Comparison of ENCODE assay signal across 16 cellular contexts in genomic region chr2:65491381-65491903, GRCh38. TPM values are rescaled to one million over a fixed set of nuclear protein-coding genes. Genes with fewer than 3 reads are reported as not detected.
DNase-seq lines count a peak whose midpoint lies in the region; ATAC-seq and TF ChIP-seq lines count a peak whose summit lies in the region.
"Had no signal": no experiment of that assay in that cellular context is flagged by ENCODE, and none has a peak within 500 bp of the region (broad histone marks: within the 10 kb centered on the region; RNA-seq: fewer than 3 reads in every experiment).

No MANE protein-coding gene starts in this region.

- H4K20me1 ChIP-seq in fibroblast of lung (ENCODE audit: control insufficient read depth, extremely low read depth, insufficient read depth, low read length) = no peaks in the 10 kb centered on the region

- ATAC-seq in SK-N-SH treated with all-trans-retinoic acid at 6 μM for 48 hours (peak; percentile 65), HG03571 (IDR thresholded peaks at IDR 0.05; ENCODE audit: unreplicated experiment) (no peak)
- ATAC-seq: activated T-cell treated with anti-CD3 and anti-CD28 coated beads, Interleukin-2, amount 50 U/mL, for 72 hours; natural killer cell; T-helper 17 cell had no signal

- no peak overlapping the region for H3K4me3 ChIP-seq in HFF-Myc (replicated peaks; ENCODE audit: low read depth, low read length)
- H3K4me3 ChIP-seq in fibroblast of lung (replicated peaks in 1 of 4; ENCODE audit: control extremely low read depth in 1 of 4, insufficient read depth in 1 of 4, low read depth in 3 of 4, low read length in 4 of 4) = no peak overlapping the region
- no peak overlapping the region for H3K4me3 ChIP-seq in testis
- H3K4me3 ChIP-seq in tibial nerve = no peak overlapping the region

- H3K27ac ChIP-seq in fibroblast of lung (ENCODE audit: insufficient read depth, low read length) (no peak overlapping the region), testis (no peak overlapping the region), tibial nerve (no peak overlapping the region)

- intact Hi-C loops in testis (cut with DNase I; ENCODE audit: low total_unique reads) = no loop called here

- WGBS in testis, 2 donors = 78 to 83% methylated on average over 7 of the region's 7 CpGs
- WGBS in tibial nerve, 2 donors = 21 to 24% methylated on average over 7 of the region's 7 CpGs

- TF ChIP-seq CTCF in HFF-Myc (IDR thresholded peaks at IDR 0.05; ENCODE audit: low read depth, low read length, missing control alignments) = no peak
- TF ChIP-seq CTCF in fibroblast of lung (conservative IDR thresholded peaks at IDR 0.05 in 1 of 2, IDR thresholded peaks at IDR 0.05 in 1 of 2; ENCODE audit: low read depth in 1 of 2, low read length in 2 of 2) = no peak
- TF ChIP-seq CTCF in testis (IDR thresholded peaks at IDR 0.05) = no peak
- TF ChIP-seq CTCF in tibial nerve (IDR thresholded peaks at IDR 0.05) = no peak

- TF ChIP-seq EP300 in tibial nerve (IDR thresholded peaks at IDR 0.05) = no peak

- no peaks in the 10 kb centered on the region for H3K36me3 ChIP-seq in fibroblast of lung (ENCODE audit: control insufficient read depth, insufficient read depth, low read length)
- no peaks in the 10 kb centered on the region for H3K36me3 ChIP-seq in testis (ENCODE audit: low read depth, missing control alignments)
- H3K36me3 ChIP-seq in tibial nerve = no peaks in the 10 kb centered on the region

- TF ChIP-seq POLR2A in testis (IDR thresholded peaks at IDR 0.05) (no peak), tibial nerve (IDR thresholded peaks at IDR 0.05) (no peak)

- H3K9ac ChIP-seq in fibroblast of lung (ENCODE audit: insufficient read depth, low read length) = no peak overlapping the region

- peak; percentile 12 for DNase-seq in COR-L47 (lab: John Stamatoyannopoulos, UW)
- DNase-seq in HFF-Myc (ENCODE audit: extremely low read depth, low read depth) = peak; percentile 2
- peak; percentile 23 to 36 for DNase-seq in fibroblast of lung (ENCODE audit: low read depth in 2 of 2)
- DNase-seq in stimulated activated CD4-positive, alpha-beta T cell treated with anti-CD3 and anti-CD28 coated beads, Interleukin-1b, Interleukin-23, amount 100 ng/mL, for 48 hours = no peak
- DNase-seq in testis = no peak
- no peak for DNase-seq in tibial nerve (ENCODE audit: low spot score in 2 of 2)
- DNase-seq: activated T-cell treated with anti-CD3 and anti-CD28 coated beads, Interleukin-2, amount 50 U/mL, for 72 hours; effector memory CD4-positive, alpha-beta T cell; hippocampal formation; Karpas-422; natural killer cell; NCI-H1436 treated with DMSO at 0.1 percent for 48 hours; NCI-H226; T-helper 17 cell had no signal

- H3K79me2 ChIP-seq in fibroblast of lung (ENCODE audit: control insufficient read depth, insufficient read depth, low read length) = no peaks in the 10 kb centered on the region

- H3K9me3 ChIP-seq in fibroblast of lung (ENCODE audit: control insufficient read depth, insufficient read depth, low read depth, low read length) (no peaks in the 10 kb centered on the region), testis (no peaks in the 10 kb centered on the region), tibial nerve (no peaks in the 10 kb centered on the region)

- H3K4me1 ChIP-seq in fibroblast of lung (ENCODE audit: control insufficient read depth, extremely low read depth, insufficient read depth, low read length) (no peaks in the 10 kb centered on the region), testis (no peaks in the 10 kb centered on the region), tibial nerve (peaks cover 0 to 9% (median 0%) of the 10 kb centered on the region in 4 donors)

- H2AFZ ChIP-seq in fibroblast of lung (ENCODE audit: low read length) = no peak overlapping the region

- no peak overlapping the region for H3K4me2 ChIP-seq in fibroblast of lung (ENCODE audit: extremely low read depth, insufficient read depth, low read length)

- H3K27me3 ChIP-seq in fibroblast of lung (ENCODE audit: control insufficient read depth, insufficient read depth, low read length) (no peaks in the 10 kb centered on the region), testis (no peaks in the 10 kb centered on the region), tibial nerve (no peaks in the 10 kb centered on the region)

TF ChIP-seq in SK-N-SH treated with all-trans-retinoic acid at 6 μM for 48 hours, 23 proteins besides CTCF, POLR2A, EP300 and RAD21:
- TF ChIP-seq ARNTL (CRISPR knock-in tag; IDR thresholded peaks at IDR 0.05; ENCODE audit: borderline replicate concordance, low read depth) = no peak
- no peak for TF ChIP-seq SNAI2 (CRISPR knock-in tag; IDR thresholded peaks at IDR 0.05)
- TF ChIP-seq ZNF70 (CRISPR knock-in tag; IDR thresholded peaks at IDR 0.05) = no peak
- TF ChIP-seq TOX (CRISPR knock-in tag; IDR thresholded peaks at IDR 0.05; ENCODE audit: borderline replicate concordance) = no peak
- no peak for TF ChIP-seq ZC3H10 (CRISPR knock-in tag; IDR thresholded peaks at IDR 0.05)

RNA-seq across cellular contexts. Expression of gene SPRED2, which starts 59.0 kb away (rescaled TPM):
- total RNA-seq in fibroblast of lung = 6.7 and 9.4 TPM in 2 replicates
- 26.1 and 33.5 TPM in 2 replicates for polyA plus RNA-seq in fibroblast of lung
- polyA plus RNA-seq in fibroblast of lung (2012) = 23.0 and 26.5 TPM in 2 replicates
- 87.1 and 102 TPM in 2 replicates for polyA minus RNA-seq in fibroblast of lung (ENCODE audit: low replicate concordance)
- 10 to 100 TPM in 1 of 2 donors, 1 to 10 TPM in 1; 10.0 to 14.1 TPM for total RNA-seq in testis
- 11.3 TPM for polyA plus RNA-seq in testis (ENCODE audit: insufficient read depth, low read depth, low replicate concordance)
- 10 to 100 TPM; 21.9 to 28.8 (median 25.5) TPM for total RNA-seq in tibial nerve

Comparison
In these comparisons a context has a peak if more than half of its experiments do, and no peak if none do; other contexts are left out.
1. DNase-seq: peak in COR-L47 (single experiment), HFF-Myc (single experiment) and fibroblast of lung (2 of 2); none in stimulated activated CD4-positive, alpha-beta T cell treated with anti-CD3 and anti-CD28 coated beads, Interleukin-1b, Interleukin-23, amount 100 ng/mL, for 48 hours (single experiment), testis (single experiment) and tibial nerve (0 of 2).